Comparison of ENCODE assay signal across 8 cellular contexts in genomic region chr2:62304429-62305417, GRCh38.
A peak's percentile ranks its signal among the peaks of the same experiment; 100 is the strongest.
DNase-seq lines count a peak whose midpoint lies in the region; ATAC-seq lines count a peak whose summit lies in the region.

No MANE protein-coding gene starts in this region.

- intact Hi-C loops in posterior cingulate gyrus (cut with DNase I), result no loop called here

- DNase-seq in A172 (ENCODE audit: low spot score) (peak; percentile 97), HT1080 (ENCODE audit: low read depth) (peak; percentile 91), SHP77 (lab: John Stamatoyannopoulos, UW) (peak; percentile 37 to 44), amniotic stem cell (lab: John Stamatoyannopoulos, UW) (peak; percentile 9), left lobe of liver (ENCODE audit: low spot score) (no peak), DMS 273 (lab: John Stamatoyannopoulos, UW; ENCODE audit: unreplicated experiment) (no peak), posterior cingulate gyrus (no peak)
- peak; percentile 79 for DNase-seq in stimulated activated naive CD8-positive, alpha-beta T cell treated with anti-CD3 and anti-CD28 coated beads, Interleukin-15, Interleukin-2, amounts not matched to agents 100 U/mL and 50 U/mL, for 24 hours

- ATAC-seq in left lobe of liver, result peak; percentile 69
- peak; percentile 47 for ATAC-seq in stimulated activated naive CD8-positive, alpha-beta T cell treated with anti-CD3 and anti-CD28 coated beads, Interleukin-15, Interleukin-2, amounts not matched to agents 100 U/mL and 50 U/mL, for 24 hours

Comparison
In these comparisons a context has a peak if more than half of its experiments do, and no peak if none do; other contexts are left out.
1. DNase-seq: peak in A172 (single experiment), HT1080 (single experiment), SHP77 (2 of 2), amniotic stem cell (single experiment) and stimulated activated naive CD8-positive, alpha-beta T cell treated with anti-CD3 and anti-CD28 coated beads, Interleukin-15, Interleukin-2, amounts not matched to agents 100 U/mL and 50 U/mL, for 24 hours (single experiment); none in left lobe of liver (single experiment), DMS 273 (single experiment) and posterior cingulate gyrus (0 of 10).